In the genomic region with DNA sequence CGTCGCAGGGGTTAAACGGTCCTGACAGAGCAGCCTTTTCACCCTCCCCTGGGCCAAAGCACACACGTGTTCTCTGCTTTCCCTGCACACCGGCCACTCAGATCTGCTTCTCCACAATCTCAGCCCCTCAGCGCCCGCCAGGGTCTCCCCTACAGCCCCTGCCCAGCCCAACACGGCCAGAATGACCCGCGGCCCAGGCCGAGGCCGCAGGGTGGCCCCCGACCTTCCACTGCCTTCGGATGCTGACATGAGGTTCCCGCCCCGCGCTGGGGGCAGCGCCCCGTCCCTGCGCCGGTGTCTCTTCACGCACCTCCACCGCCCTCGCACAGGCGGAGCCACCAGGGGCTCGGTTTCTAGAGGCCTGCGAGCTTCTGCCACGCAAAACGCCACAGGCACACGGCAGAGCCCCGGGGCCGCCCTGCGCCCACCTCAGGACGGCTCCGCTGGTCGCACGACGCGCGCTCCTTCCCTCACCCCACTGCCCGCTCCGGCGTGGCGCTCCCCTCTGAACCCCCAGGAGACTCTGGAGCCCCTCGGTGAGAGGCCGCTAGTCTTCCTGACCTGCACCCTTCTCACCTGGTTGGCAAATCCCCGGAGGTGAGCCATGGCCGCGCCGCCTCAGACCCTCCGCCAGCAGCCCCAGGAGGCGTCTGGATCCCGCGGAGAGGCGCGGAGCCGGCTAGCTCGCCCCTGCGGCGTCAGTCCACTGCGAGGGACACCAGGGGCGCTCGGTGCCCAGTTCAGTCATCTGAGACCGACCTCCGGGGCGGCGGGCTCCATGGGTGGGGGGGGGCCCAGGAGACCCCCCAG, we compare ENCODE assay signal across 8 cellular contexts. TPM values are rescaled to one million over a fixed set of nuclear protein-coding genes. Genes with fewer than 3 reads are reported as not detected.
DNase-seq lines count a peak whose midpoint lies in the region; ATAC-seq, FAIRE-seq and TF ChIP-seq lines count a peak whose summit lies in the region.

No MANE protein-coding gene starts in this region.

- FAIRE-seq in H1 (lab: Jason Lieb, UNC), result no peak

- peak overlapping the region; percentile 56 for H3K27ac Mint-ChIP-seq in activated CD4-positive, alpha-beta T cell treated with anti-CD3 and anti-CD28 coated beads, Interleukin-2, amount 10 ng/mL, durations not matched to agents 24 days and 14 days

- H3K27ac ChIP-seq in IMR-90 (ENCODE audit: insufficient read depth, low read length) (peak overlapping the region; percentile 69), H1 (ENCODE audit: low read depth, low read length) (no peak overlapping the region), mucosa of rectum (ENCODE audit: low read depth in 2 of 2, low read length in 2 of 2) (peak overlapping the region; percentile 56 to 72), suprapubic skin (peak overlapping the region; percentile 80)

- peaks cover 14 to 45% of the 10 kb centered on the region in 2 experiments for H3K79me2 ChIP-seq in H1 (ENCODE audit: control insufficient read depth in 1 of 2, insufficient read depth in 2 of 2, low read length in 2 of 2)

- H2BK5ac ChIP-seq in IMR-90 (ENCODE audit: low read depth, low read length, poor library complexity, severe bottlenecking), result peak overlapping the region; percentile 30
- H2BK5ac ChIP-seq in H1 (ENCODE audit: low read depth, low read length), result peak overlapping the region; percentile 35; the same call in 1 of the 2 replicates

- H4K20me1 ChIP-seq in IMR-90 (ENCODE audit: insufficient read depth, low read length) (peaks cover 45% of the 10 kb centered on the region), H1 (replicated peaks in 1 of 2; ENCODE audit: control insufficient read depth in 1 of 2, insufficient read depth in 2 of 2, low read length in 2 of 2) (peaks cover 9 to 27% of the 10 kb centered on the region in 2 experiments)

- H3K36me3 ChIP-seq in IMR-90 (ENCODE audit: control insufficient read depth, insufficient read depth, low read length), result peaks cover 3% of the 10 kb centered on the region; the same call in 1 of the 2 replicates
- no peaks in the 10 kb centered on the region for H3K36me3 ChIP-seq in H1 (ENCODE audit: control insufficient read depth in 2 of 4, insufficient read depth in 4 of 4, low read length in 3 of 4)
- H3K36me3 ChIP-seq in mucosa of rectum (ENCODE audit: control insufficient read depth in 2 of 2, insufficient read depth in 2 of 2, low read length in 2 of 2), result peaks cover 0 to 2% of the 10 kb centered on the region in 2 donors
- peaks cover 4% of the 10 kb centered on the region for H3K36me3 ChIP-seq in suprapubic skin

- peak overlapping the region; percentile 87 for H2AFZ ChIP-seq in IMR-90 (replicated peaks; ENCODE audit: low read length, poor library complexity)
- no peak overlapping the region for H2AFZ ChIP-seq in H1 (ENCODE audit: low read length)

- CTCF ChIA-PET in IMR-90 (lab: Yijun Ruan, JAX), result interaction anchor here (0.6 to 1.2 kb wide), 2 partner anchors 51 to 105 kb away, joined by 3 read pairs; partner anchors contain the start of gene BOK
- CTCF ChIA-PET in H1 (lab: Charles Lee; ENCODE audit: partially characterized antibody), result interaction anchor here (0.6 to 1.3 kb wide), 3 partner anchors 9 to 105 kb away, joined by 3 to 4 read pairs (median 3); no protein-coding TSS in a partner anchor

- H4K5ac ChIP-seq in IMR-90 (ENCODE audit: low read depth, low read length) (no peak overlapping the region), H1 (ENCODE audit: insufficient read length, low read depth, low read length) (no peak overlapping the region)

- H3K4me3 ChIP-seq in IMR-90 (ENCODE audit: insufficient read depth, low read depth, low read length) (peak overlapping the region; percentile 92), H1 (ENCODE audit: extremely low read depth in 1 of 4, insufficient read depth in 2 of 4, low read depth in 3 of 4, low read length in 4 of 4) (peak overlapping the region; percentile 67 to 91 (median 78)), mucosa of rectum (ENCODE audit: low read length in 2 of 2) (peak overlapping the region; percentile 76 to 77), suprapubic skin (peak overlapping the region; percentile 93)

- dilution Hi-C loops in IMR-90 (cut with HindIII; ENCODE audit: low sequenced_read_pairs, unreplicated experiment), result no loop called here

- TF ChIP-seq RAD21 in IMR-90 (IDR thresholded peaks at IDR 0.05; ENCODE audit: low read length) (peak; percentile 54), H1 (IDR thresholded peaks at IDR 0.05 in 1 of 2, conservative IDR thresholded peaks at IDR 0.05 in 1 of 2; ENCODE audit: low read depth in 2 of 2, low read length in 2 of 2) (peak in 1 of 2 experiments; percentile 27; a peak in 3 of 4 replicates)

- H3K4me2 ChIP-seq in IMR-90 (ENCODE audit: low read depth, low read length) (peak overlapping the region; percentile 67), H1 (ENCODE audit: insufficient read depth in 1 of 2, low read depth in 2 of 2, low read length in 2 of 2) (peak overlapping the region; percentile 67 to 95)

- H4K8ac ChIP-seq in IMR-90 (ENCODE audit: low read depth in 2 of 2, low read length in 2 of 2) (no peak overlapping the region; a peak in 1 of 4 replicates), H1 (ENCODE audit: extremely low read depth, insufficient read depth, low read length) (no peak overlapping the region; the same call in 1 of the 2 replicates)

- TF ChIP-seq POLR2A in IMR-90 (IDR thresholded peaks at IDR 0.05; ENCODE audit: low read depth, low read length) (no peak), H1 (IDR thresholded peaks at IDR 0.05; ENCODE audit: control extremely low read depth in 1 of 2, low read depth in 2 of 2, low read length in 2 of 2) (no peak), suprapubic skin (IDR thresholded peaks at IDR 0.05) (no peak)

- H3K18ac ChIP-seq in IMR-90 (ENCODE audit: low read depth, low read length) (no peak overlapping the region), H1 (ENCODE audit: extremely low read depth, low read length) (no peak overlapping the region; the same call in 1 of the 2 replicates)

- peaks cover 7% of the 10 kb centered on the region for H3K27me3 Mint-ChIP-seq in activated CD4-positive, alpha-beta T cell treated with anti-CD3 and anti-CD28 coated beads, Interleukin-2, amount 10 ng/mL, durations not matched to agents 24 days and 14 days

- POLR2A ChIA-PET in IMR-90 (lab: Charles Lee; ENCODE audit: unreplicated experiment) (interaction anchor here (0.6 kb wide), 1 partner anchor 48 kb away, joined by 3 read pairs; no protein-coding TSS in a partner anchor), H1 (lab: Charles Lee; ENCODE audit: partially characterized antibody) (interaction anchor here (1.0 to 10.2 kb wide), 6 partner anchors 9 to 133 kb away, joined by 3 to 104 read pairs (median 4); partner anchors contain the start of gene BOK)

- intact Hi-C loops in IMR-90 (cut with micrococcal nuclease), result loop anchor here (1.0 to 5.0 kb wide), 6 partner anchors 52 to 235 kb away; partner anchors contain the start of genes ATG4B, FARP2 and THAP4
- intact Hi-C loops in activated CD4-positive, alpha-beta T cell treated with anti-CD3 and anti-CD28 coated beads, Interleukin-2, amount 10 ng/mL, durations not matched to agents 24 days and 14 days (cut with micrococcal nuclease), result loop anchor here (1.0 to 10.0 kb wide), 9 partner anchors 34 to 947 kb away; partner anchors contain the start of genes ATG4B, CAPN10, DUSP28 and FARP2

- H3K56ac ChIP-seq in IMR-90 (ENCODE audit: extremely low read depth, insufficient read depth, low read length) (no peak overlapping the region), H1 (replicated peaks; ENCODE audit: insufficient read length, low read depth, low read length) (peak overlapping the region; percentile 82)

- in situ Hi-C loops in IMR-90 (cut with MboI; ENCODE audit: low sequenced_read_pairs), result no loop called here

- peaks cover 17% of the 10 kb centered on the region for H3K23me2 ChIP-seq in H1 (ENCODE audit: low read depth, low read length)

- no peak overlapping the region for H2BK20ac ChIP-seq in IMR-90 (ENCODE audit: low read depth, low read length)
- no peak overlapping the region for H2BK20ac ChIP-seq in H1 (ENCODE audit: low read length)

- H3K9ac ChIP-seq in IMR-90 (ENCODE audit: low read depth, low read length), result peak overlapping the region; percentile 67
- peak overlapping the region in 3 of 4 experiments; percentile 42 to 74 (median 53); a peak in 6 of 7 replicates for H3K9ac ChIP-seq in H1 (replicated peaks in 1 of 4; ENCODE audit: extremely low read depth in 1 of 4, low read depth in 3 of 4, low read length in 3 of 4)
- peak overlapping the region; percentile 65 to 69 for H3K9ac ChIP-seq in mucosa of rectum (ENCODE audit: low read depth in 1 of 2, low read length in 2 of 2)

- H2BK12ac ChIP-seq in H1 (ENCODE audit: low read depth, low read length), result no peak overlapping the region

- H3K9me3 Mint-ChIP-seq in activated CD4-positive, alpha-beta T cell treated with anti-CD3 and anti-CD28 coated beads, Interleukin-2, amount 10 ng/mL, durations not matched to agents 24 days and 14 days, result no peaks in the 10 kb centered on the region

- H3K4me3 Mint-ChIP-seq in activated CD4-positive, alpha-beta T cell treated with anti-CD3 and anti-CD28 coated beads, Interleukin-2, amount 10 ng/mL, durations not matched to agents 24 days and 14 days, result peak overlapping the region; percentile 87

- H2BK15ac ChIP-seq in IMR-90 (ENCODE audit: low read depth, low read length), result no peak overlapping the region
- H2BK15ac ChIP-seq in H1 (ENCODE audit: low read length), result no peak overlapping the region

- H4K91ac ChIP-seq in IMR-90 (ENCODE audit: insufficient read depth, low read depth, low read length) (peak overlapping the region; percentile 61; the same call in 1 of the 2 replicates), H1 (replicated peaks; ENCODE audit: insufficient read length, low read length) (peak overlapping the region; percentile 65)

- H3K27me3 ChIP-seq in IMR-90 (ENCODE audit: control insufficient read depth, insufficient read depth, low read length) (no peaks in the 10 kb centered on the region), H1 (replicated peaks in 1 of 4; ENCODE audit: control insufficient read depth in 3 of 4, extremely low read depth in 1 of 4, insufficient read depth in 3 of 4, low read length in 3 of 4) (peaks cover 0 to 9% (median 5%) of the 10 kb centered on the region in 4 experiments; a peak in 4 of 7 replicates), mucosa of rectum (ENCODE audit: control insufficient read depth in 2 of 2, insufficient read depth in 2 of 2, low read length in 2 of 2) (no peaks in the 10 kb centered on the region), suprapubic skin (no peaks in the 10 kb centered on the region)

- DNase-seq in ELF-1 (ENCODE audit: low read depth, low spot score) (peak; percentile 62), IMR-90 (peak; percentile 33), H1 (ENCODE audit: low read depth in 1 of 2, low spot score in 2 of 2) (peak in 1 of 2 experiments; percentile 73), suprapubic skin (ENCODE audit: low spot score in 2 of 2) (no peak), NK-92 (lab: John Stamatoyannopoulos, UW; ENCODE audit: unreplicated experiment) (no peak)
- DNase-seq in activated CD4-positive, alpha-beta T cell treated with anti-CD3 and anti-CD28 coated beads, Interleukin-2, amount 10 ng/mL, durations not matched to agents 24 days and 14 days, result peak; percentile 78

- H3K36me3 Mint-ChIP-seq in activated CD4-positive, alpha-beta T cell treated with anti-CD3 and anti-CD28 coated beads, Interleukin-2, amount 10 ng/mL, durations not matched to agents 24 days and 14 days (ENCODE audit: low read depth), result peaks cover 1% of the 10 kb centered on the region

- peak overlapping the region; percentile 74 for H3K14ac ChIP-seq in IMR-90 (replicated peaks; ENCODE audit: low read depth, low read length)
- no peak overlapping the region for H3K14ac ChIP-seq in H1 (ENCODE audit: insufficient read length)

- H3K23ac ChIP-seq in IMR-90 (ENCODE audit: low read depth, low read length), result peak overlapping the region; percentile 75
- H3K23ac ChIP-seq in H1 (ENCODE audit: insufficient read length), result no peak overlapping the region

- H3K4ac ChIP-seq in IMR-90 (ENCODE audit: low read depth, low read length), result peak overlapping the region; percentile 69
- H3K4ac ChIP-seq in H1 (replicated peaks; ENCODE audit: insufficient read length, low read depth, low read length), result peak overlapping the region; percentile 38

- 4% methylated on average over 20 of the region's 67 CpGs; no CpG with 5 or more reads in 1 of the 2 experiments for WGBS in IMR-90 (ENCODE audit: extremely low coverage in 2 of 2, insufficient read length in 1 of 2), 2 experiments
- WGBS in H1 (ENCODE audit: extremely low coverage in 1 of 2, insufficient coverage in 1 of 2, insufficient read length in 1 of 2, insufficient replicate concordance in 2 of 2, low coverage in 1 of 2, low lambda C conversion rate in 2 of 2, missing lambda C conversion rate in 1 of 2), 2 experiments, result 4% methylated on average over 40 of the region's 67 CpGs; no CpG with 5 or more reads in 1 of the 2 experiments
- whole genome bisulfite sequencing in suprapubic skin, result under 1% methylated on average over 34 of the region's 67 CpGs

- H3K9me1 ChIP-seq in IMR-90 (ENCODE audit: insufficient read depth, low read length), result peaks cover 31% of the 10 kb centered on the region

- H2BK120ac ChIP-seq in IMR-90 (ENCODE audit: low read depth, low read length), result no peak overlapping the region
- H2BK120ac ChIP-seq in H1 (replicated peaks; ENCODE audit: low read depth, low read length), result no peak overlapping the region

- H3K9me3 ChIP-seq in IMR-90 (ENCODE audit: control insufficient read depth, insufficient read depth, low read length), result no peaks in the 10 kb centered on the region
- no peaks in the 10 kb centered on the region for H3K9me3 ChIP-seq in H1 (ENCODE audit: insufficient read depth in 2 of 2, low read depth in 1 of 2, low read length in 1 of 2)
- no peaks in the 10 kb centered on the region for H3K9me3 ChIP-seq in mucosa of rectum (ENCODE audit: control insufficient read depth in 2 of 2, low read length in 2 of 2)
- no peaks in the 10 kb centered on the region for H3K9me3 ChIP-seq in suprapubic skin

- TF ChIP-seq EP300 in H1 (IDR thresholded peaks at IDR 0.05; ENCODE audit: borderline replicate concordance in 1 of 2, low read depth in 2 of 2, low read length in 2 of 2), result no peak
- no peak for TF ChIP-seq EP300 in suprapubic skin (IDR thresholded peaks at IDR 0.05)

- H3K79me1 ChIP-seq in IMR-90 (ENCODE audit: low read depth in 1 of 2, low read length in 2 of 2) (peaks cover 13 to 56% of the 10 kb centered on the region in 2 experiments), H1 (ENCODE audit: low read depth, low read length) (peaks cover 18% of the 10 kb centered on the region)

- peak overlapping the region; percentile 92 for H2AK9ac ChIP-seq in IMR-90 (replicated peaks; ENCODE audit: low read depth, low read length, poor library complexity)

- ATAC-seq in GM21515 (IDR thresholded peaks at IDR 0.05; ENCODE audit: unreplicated experiment) (peak; percentile 18), IMR-90 (ENCODE audit: low read depth) (peak; percentile 46)

- peak; percentile 49 for TF ChIP-seq CTCF in IMR-90 (conservative IDR thresholded peaks at IDR 0.05; ENCODE audit: low read depth, low read length)
- TF ChIP-seq CTCF in H1 (IDR thresholded peaks at IDR 0.05; ENCODE audit: control extremely low read depth in 1 of 3, insufficient read depth in 1 of 3, low read depth in 1 of 3, low read length in 3 of 3), result 0 out of 4 replicates have a peak, but pooled peaks of 1 of the 3 experiments have one; percentile 11
- no peak for TF ChIP-seq CTCF in suprapubic skin (IDR thresholded peaks at IDR 0.05)

- BruUV-seq in IMR-90 (replicated peaks; lab: Mats Ljungman, UMichigan), result no TSS peak

- H3K4me1 Mint-ChIP-seq in activated CD4-positive, alpha-beta T cell treated with anti-CD3 and anti-CD28 coated beads, Interleukin-2, amount 10 ng/mL, durations not matched to agents 24 days and 14 days, result peaks cover 13% of the 10 kb centered on the region

- H3K4me1 ChIP-seq in IMR-90 (ENCODE audit: control insufficient read depth, insufficient read depth, low read length), result peaks cover 17% of the 10 kb centered on the region
- H3K4me1 ChIP-seq in H1 (replicated peaks in 1 of 4; ENCODE audit: control insufficient read depth in 3 of 4, insufficient read depth in 4 of 4, low read length in 3 of 4), result peaks cover 2 to 15% (median 11%) of the 10 kb centered on the region in 4 experiments
- H3K4me1 ChIP-seq in mucosa of rectum (ENCODE audit: control insufficient read depth in 2 of 2, insufficient read depth in 2 of 2, low read length in 2 of 2), result peaks cover 15 to 18% of the 10 kb centered on the region in 2 donors
- peaks cover 43% of the 10 kb centered on the region for H3K4me1 ChIP-seq in suprapubic skin

- H2AK5ac ChIP-seq in IMR-90 (ENCODE audit: low read depth, low read length) (peak overlapping the region; percentile 86), H1 (ENCODE audit: low read depth, low read length) (no peak overlapping the region)

RNA-seq across cellular contexts. Expression of gene STK25, which starts 0.7 kb away (rescaled TPM):
- total RNA-seq in IMR-90 (2012; rRNA removed) (203 and 258 TPM in 2 replicates), suprapubic skin (100 to 1,000 TPM; 131 to 232 (median 147) TPM)
- polyA plus RNA-seq in IMR-90 (2012; rRNA removed) (392 and 417 TPM in 2 replicates), H1 (2011; rRNA removed) (546 and 743 TPM in 2 replicates)
- polyA plus RNA-seq in IMR-90 (2012; cell fraction: cytosol; rRNA removed), result 289 and 326 TPM in 2 replicates
- polyA plus RNA-seq in IMR-90 (2012; cell fraction: nucleus; rRNA removed; ENCODE audit: low replicate concordance), result 774 and 1,419 TPM in 2 replicates
- total RNA-seq in activated CD4-positive, alpha-beta T cell treated with anti-CD3 and anti-CD28 coated beads, Interleukin-2, amount 10 ng/mL, durations not matched to agents 24 days and 14 days, result 121 and 145 TPM in 2 replicates
- 159 and 162 TPM in 2 replicates for total RNA-seq in H1 (2021; fragmentation: NEBNext Ultra II Directional; extraction: Animal tissue kit (Norgen Biotek cat#: 25700))
- 422 TPM for polyA plus RNA-seq in H1 (2011; cell fraction: cytosol; rRNA removed)
- 1,385 TPM for polyA plus RNA-seq in H1 (2011; cell fraction: nucleus; rRNA removed)
- polyA plus RNA-seq in H1 (2012, experiment 1 of 2), result 179 to 242 TPM (median 225 TPM) in 4 replicates
- polyA plus RNA-seq in H1 (2012, experiment 2 of 2), result 236 TPM
- 117 TPM for polyA plus RNA-seq in H1 (2013, experiment 1 of 2)
- polyA plus RNA-seq in H1 (2013, experiment 2 of 2), result 108 TPM
- polyA minus RNA-seq in H1 (2011; rRNA and poly(A)+ RNA removed), result 256 and 338 TPM in 2 replicates
- polyA minus RNA-seq in H1 (2011; cell fraction: cytosol; rRNA and poly(A)+ RNA removed), result 108 TPM
- 190 TPM for polyA minus RNA-seq in H1 (2011; cell fraction: nucleus; rRNA and poly(A)+ RNA removed)

RNA-seq across cellular contexts. Expression of gene BOK, which starts 50.9 kb away (rescaled TPM):
- total RNA-seq in IMR-90 (2012; rRNA removed), result 13.3 and 15.8 TPM in 2 replicates
- 34.4 and 37.4 TPM in 2 replicates for polyA plus RNA-seq in IMR-90 (2012; rRNA removed)
- 28.7 and 58.2 TPM in 2 replicates for polyA plus RNA-seq in IMR-90 (2012; cell fraction: cytosol; rRNA removed)
- 40.1 and 75.2 TPM in 2 replicates for polyA plus RNA-seq in IMR-90 (2012; cell fraction: nucleus; rRNA removed; ENCODE audit: low replicate concordance)
- total RNA-seq in activated CD4-positive, alpha-beta T cell treated with anti-CD3 and anti-CD28 coated beads, Interleukin-2, amount 10 ng/mL, durations not matched to agents 24 days and 14 days, result 0.17 and 0.77 TPM in 2 replicates
- 33.7 and 34.7 TPM in 2 replicates for total RNA-seq in H1 (2021; fragmentation: NEBNext Ultra II Directional; extraction: Animal tissue kit (Norgen Biotek cat#: 25700))
- polyA plus RNA-seq in H1 (2011; rRNA removed), result 37.6 and 47.9 TPM in 2 replicates
- 33.5 TPM for polyA plus RNA-seq in H1 (2011; cell fraction: cytosol; rRNA removed)
- 50.2 TPM for polyA plus RNA-seq in H1 (2011; cell fraction: nucleus; rRNA removed)
- polyA plus RNA-seq in H1 (2012, experiment 1 of 2), result 18.3 to 27.4 TPM (median 25.2 TPM) in 4 replicates
- 30.5 TPM for polyA plus RNA-seq in H1 (2012, experiment 2 of 2)
- 25.1 TPM for polyA plus RNA-seq in H1 (2013, experiment 1 of 2)
- 24.1 TPM for polyA plus RNA-seq in H1 (2013, experiment 2 of 2)
- polyA minus RNA-seq in H1 (2011; rRNA and poly(A)+ RNA removed), result 14.2 and 14.4 TPM in 2 replicates
- 13.2 TPM for polyA minus RNA-seq in H1 (2011; cell fraction: cytosol; rRNA and poly(A)+ RNA removed)
- 12.3 TPM for polyA minus RNA-seq in H1 (2011; cell fraction: nucleus; rRNA and poly(A)+ RNA removed)
- 10 to 100 TPM; 32.4 to 61.6 (median 60.5) TPM for total RNA-seq in suprapubic skin

Comparison
In these comparisons a context has a peak if more than half of its experiments do, and no peak if none do; other contexts are left out.
1. DNase-seq: peak in ELF-1 (single experiment), IMR-90 (single experiment) and activated CD4-positive, alpha-beta T cell treated with anti-CD3 and anti-CD28 coated beads, Interleukin-2, amount 10 ng/mL, durations not matched to agents 24 days and 14 days (single experiment); none in suprapubic skin (0 of 2) and NK-92 (single experiment).
2. Peak in every context shown above with its lines, with median percentiles within 50 percentile points of each other: H3K4me3 ChIP-seq and H3K9ac ChIP-seq.